Comparison of ENCODE assay signal across 8 cellular contexts in genomic region chr16:53775821-53776431, GRCh38.
A peak's percentile ranks its signal among the peaks of the same experiment; 100 is the strongest.
DNase-seq lines count a peak whose midpoint lies in the region; ATAC-seq and TF ChIP-seq lines count a peak whose summit lies in the region.

No MANE protein-coding gene starts in this region.

- TF ChIP-seq RAD21 in HCT116 (IDR thresholded peaks at IDR 0.05; ENCODE audit: low read depth) (peak; percentile 14; the same call in 1 of the 2 replicates), SK-N-SH (IDR thresholded peaks at IDR 0.05; ENCODE audit: low read length) (no peak)

- POLR2A ChIA-PET in HCT116 (lab: Charles Lee) (no interaction called here), SK-N-SH (lab: Yijun Ruan, JAX) (no interaction called here)

- H3F3A ChIP-seq in SK-N-SH (replicated peaks; ENCODE audit: insufficient read depth), result peaks cover 12% of the 10 kb centered on the region

- H2AFZ ChIP-seq in HCT116 (ENCODE audit: low read depth, low read length, poor library complexity, severe bottlenecking) (no peak overlapping the region), SK-N-SH (ENCODE audit: low read depth) (peak overlapping the region; percentile 24)

- no peaks in the 10 kb centered on the region for H3K9me2 ChIP-seq in HCT116 (ENCODE audit: insufficient read depth)
- H3K9me2 ChIP-seq in SK-N-SH, result no peaks in the 10 kb centered on the region

- TF ChIP-seq POLR2A in HCT116 (IDR thresholded peaks at IDR 0.05; ENCODE audit: borderline replicate concordance, extremely low read depth, insufficient read depth, insufficient read length), result no peak

- CTCF ChIA-PET in HCT116 (lab: Charles Lee) (interaction anchor here (2.3 kb wide), 1 partner anchor 226 kb away, joined by 5 read pairs; no protein-coding TSS in a partner anchor), SK-N-SH (lab: Yijun Ruan, JAX) (interaction anchor here (0.9 to 1.5 kb wide), 5 partner anchors 15 to 1594 kb away, joined by 3 to 4 read pairs (median 3); no protein-coding TSS in a partner anchor)

- H3K79me2 ChIP-seq in HCT116 (ENCODE audit: insufficient read depth, low read length) (peaks cover 12% of the 10 kb centered on the region; the same call in 1 of the 2 replicates), SK-N-SH (ENCODE audit: insufficient read depth) (peaks cover 55% of the 10 kb centered on the region)

- H3K4me1 ChIP-seq in HCT116 (ENCODE audit: control insufficient read depth in 1 of 2, insufficient read depth in 2 of 2, low read length in 2 of 2) (peaks cover 29 to 38% of the 10 kb centered on the region in 2 experiments), SK-N-SH (ENCODE audit: control insufficient read depth in 1 of 2, insufficient read depth in 2 of 2, low read depth in 1 of 2, low read length in 1 of 2) (peaks cover 8 to 45% of the 10 kb centered on the region in 2 experiments), heart right ventricle (peaks cover 2 to 74% (median 42%) of the 10 kb centered on the region in 9 donors), thoracic aorta (ENCODE audit: control insufficient read depth in 1 of 2, low read depth in 2 of 2) (peaks cover 35 to 68% of the 10 kb centered on the region in 2 donors), BE2C (peaks cover 7% of the 10 kb centered on the region; the same call in 1 of the 2 replicates)

- H3K9me3 ChIP-seq in HCT116 (ENCODE audit: control insufficient read depth in 1 of 2, insufficient read depth in 1 of 2, low read depth in 1 of 2, low read length in 2 of 2) (no peaks in the 10 kb centered on the region), SK-N-SH (no peaks in the 10 kb centered on the region), heart right ventricle (no peaks in the 10 kb centered on the region), thoracic aorta (no peaks in the 10 kb centered on the region), BE2C (no peaks in the 10 kb centered on the region; the same call in 1 of the 2 replicates)

- peak; percentile 57 for ATAC-seq in HCT116
- peak in 7 of 8 donors; percentile 35 to 80 (median 51) for ATAC-seq in heart right ventricle
- ATAC-seq in thoracic aorta (ENCODE audit: insufficient number of reproducible peaks, low FRiP score, low read depth), result peak; percentile 47
- no peak for ATAC-seq in GM21529 (IDR thresholded peaks at IDR 0.05; ENCODE audit: unreplicated experiment)

- BruUV-seq in HCT116 (replicated peaks; lab: Mats Ljungman, UMichigan), result no TSS peak

- 44% methylated on average over 7 of the region's 7 CpGs for WGBS in SK-N-SH (ENCODE audit: low lambda C conversion rate)
- 69 to 72% methylated on average over 7 of the region's 7 CpGs for WGBS in heart right ventricle, 2 donors

- H3K27me3 ChIP-seq in HCT116 (ENCODE audit: insufficient read depth, low read length) (no peaks in the 10 kb centered on the region), SK-N-SH (ENCODE audit: insufficient read depth) (no peaks in the 10 kb centered on the region), heart right ventricle (no peaks in the 10 kb centered on the region), thoracic aorta (replicated peaks; ENCODE audit: insufficient read depth) (no peaks in the 10 kb centered on the region), BE2C (no peaks in the 10 kb centered on the region)

- H3K36me3 ChIP-seq in HCT116 (ENCODE audit: control insufficient read depth in 1 of 2, insufficient read depth in 2 of 2, low read length in 2 of 2) (no peaks in the 10 kb centered on the region), SK-N-SH (replicated peaks in 1 of 2; ENCODE audit: control insufficient read depth in 1 of 2, insufficient read depth in 2 of 2, low read length in 1 of 2) (no peaks in the 10 kb centered on the region), heart right ventricle (no peaks in the 10 kb centered on the region), thoracic aorta (no peaks in the 10 kb centered on the region), BE2C (no peaks in the 10 kb centered on the region)

- intact Hi-C loops in HCT116 (cut with micrococcal nuclease) (loop anchor here (10.0 kb wide), 4 partner anchors 509 to 1249 kb away; partner anchors contain the start of gene IRX3), heart right ventricle (cut with DNase I) (loop anchor here in 4 of 10 donors (5.0 to 10.0 kb wide), 5 partner anchors 509 to 1611 kb away; partner anchors contain the start of genes IRX5 (in 2 of the 4) and IRX3 (in 1 of the 4))

- TF ChIP-seq CTCF in HCT116 (IDR thresholded peaks at IDR 0.05 in 2 of 3, conservative IDR thresholded peaks at IDR 0.05 in 1 of 3; ENCODE audit: borderline replicate concordance in 1 of 3, insufficient read depth in 1 of 3, low read depth in 2 of 3, low read length in 2 of 3) (no peak), SK-N-SH (IDR thresholded peaks at IDR 0.05) (no peak), heart right ventricle (IDR thresholded peaks at IDR 0.05) (no peak), thoracic aorta (IDR thresholded peaks at IDR 0.05) (no peak), BE2C (IDR thresholded peaks at IDR 0.05; ENCODE audit: low read depth, low read length) (no peak)

- H4K20me1 ChIP-seq in HCT116 (ENCODE audit: insufficient read depth) (no peaks in the 10 kb centered on the region), SK-N-SH (ENCODE audit: insufficient read depth) (0 out of 2 replicates have a peak, but pooled peaks cover 2% of the 10 kb centered on the region)

- no peak overlapping the region for H3K9ac ChIP-seq in HCT116 (ENCODE audit: low read length)
- H3K9ac ChIP-seq in SK-N-SH, result peak overlapping the region; percentile 42

- H3K4me2 ChIP-seq in HCT116 (ENCODE audit: low read length), result peak overlapping the region; percentile 41
- H3K4me2 ChIP-seq in SK-N-SH, result peak overlapping the region; percentile 58

- H3K4me3 ChIP-seq in HCT116 (replicated peaks in 1 of 2; ENCODE audit: low read depth in 1 of 2, low read length in 2 of 2), result no peak overlapping the region; a peak in 1 of 4 replicates
- H3K4me3 ChIP-seq in SK-N-SH (ENCODE audit: low read depth in 2 of 2, low read length in 1 of 2), result 0 out of 4 replicates have a peak overlapping the region, but pooled peaks of 1 of the 2 experiments have one; percentile 7
- no peak overlapping the region for H3K4me3 ChIP-seq in heart right ventricle
- H3K4me3 ChIP-seq in thoracic aorta, result peak overlapping the region; percentile 6
- no peak overlapping the region for H3K4me3 ChIP-seq in BE2C (ENCODE audit: low read depth, low read length)

- TF ChIP-seq EP300 in SK-N-SH (IDR thresholded peaks at IDR 0.05; ENCODE audit: borderline replicate concordance in 1 of 2, low read depth in 1 of 2, low read length in 1 of 2), result peak in 1 of 2 experiments; percentile 63; a peak in 2 of 4 replicates

- RAD21 ChIA-PET in HCT116 (lab: Charles Lee; ENCODE audit: low non-redundant PET in 1 of 2, low total read pairs in 2 of 2, uncharacterized antibody in 2 of 2, unreplicated experiment in 2 of 2), result no interaction called here

- H3K27ac ChIP-seq in HCT116 (ENCODE audit: low read depth, low read length) (no peak overlapping the region), SK-N-SH (ENCODE audit: low read depth in 2 of 2, low read length in 1 of 2) (peak overlapping the region; percentile 69; a peak in 3 of 4 replicates), heart right ventricle (peak overlapping the region in 7 of 10 donors; percentile 18 to 56 (median 31)), thoracic aorta (peak overlapping the region in 1 of 2 donors; percentile 11)

- no peak for DNase-seq in HCT116 (ENCODE audit: low read depth, low spot score)
- no peak for DNase-seq in SK-N-SH
- peak; percentile 14 to 16 for DNase-seq in heart right ventricle
- DNase-seq in thoracic aorta (ENCODE audit: low spot score), result peak; percentile 12
- DNase-seq in NCI-H1694 (lab: John Stamatoyannopoulos, UW), result no peak
- DNase-seq in NCI-H1048 (lab: John Stamatoyannopoulos, UW), result no peak
- DNase-seq in BE2C, result no peak

TF ChIP-seq in HCT116, 20 proteins besides CTCF, POLR2A, EP300 and RAD21 (continues in another document):
- no peak for TF ChIP-seq SIN3A (IDR thresholded peaks at IDR 0.05; ENCODE audit: low read depth)
- TF ChIP-seq POLR2AphosphoS5 (IDR thresholded peaks at IDR 0.05; ENCODE audit: low read depth, low read length), result no peak
- no peak for TF ChIP-seq EGR1 (IDR thresholded peaks at IDR 0.05; ENCODE audit: low read depth)
- no peak for TF ChIP-seq SRF (IDR thresholded peaks at IDR 0.05; ENCODE audit: low read depth)
- TF ChIP-seq ZFX (IDR thresholded peaks at IDR 0.05), result no peak
- no peak for TF ChIP-seq EZH2 (IDR thresholded peaks at IDR 0.05)
- TF ChIP-seq ELF1 (IDR thresholded peaks at IDR 0.05; ENCODE audit: borderline replicate concordance, low read depth), result no peak
- 0 out of 2 replicates have a peak, but pooled peaks have one; percentile 8 for TF ChIP-seq FOSL1 (IDR thresholded peaks at IDR 0.05; ENCODE audit: low read depth)
- TF ChIP-seq EZH2phosphoT487 (IDR thresholded peaks at IDR 0.05; ENCODE audit: borderline replicate concordance), result no peak
- 0 out of 2 replicates have a peak, but pooled peaks have one; percentile 26 for TF ChIP-seq CBX3 (IDR thresholded peaks at IDR 0.05; ENCODE audit: low read depth)
- no peak for TF ChIP-seq JUND (IDR thresholded peaks at IDR 0.05)

TF ChIP-seq in SK-N-SH, 30 proteins besides CTCF, POLR2A, EP300 and RAD21 (continues in another document):
- TF ChIP-seq FOSL2 (IDR thresholded peaks at IDR 0.05; ENCODE audit: borderline replicate concordance, low read depth) (peak; percentile 59; the same call in 1 of the 2 replicates), TEAD4 (IDR thresholded peaks at IDR 0.05; ENCODE audit: borderline replicate concordance, insufficient read depth) (peak; percentile 85; the same call in 1 of the 2 replicates), ELF1 (IDR thresholded peaks at IDR 0.05) (peak; percentile 34; the same call in 1 of the 2 replicates), POLR2AphosphoS5 (IDR thresholded peaks at IDR 0.05; ENCODE audit: low read depth, low read length) (no peak; the same call in 1 of the 2 replicates), MAX (IDR thresholded peaks at IDR 0.05; ENCODE audit: low read depth) (peak; percentile 58; the same call in 1 of the 2 replicates), SMC3 (IDR thresholded peaks at IDR 0.05; ENCODE audit: low read depth, low read length) (no peak; the same call in 1 of the 2 replicates), YY1 (IDR thresholded peaks at IDR 0.05; ENCODE audit: low read depth) (peak; percentile 30; the same call in 1 of the 2 replicates), TCF12 (IDR thresholded peaks at IDR 0.05) (peak; percentile 71), JUND (IDR thresholded peaks at IDR 0.05) (peak; percentile 50)
- TF ChIP-seq, protein P1, sequence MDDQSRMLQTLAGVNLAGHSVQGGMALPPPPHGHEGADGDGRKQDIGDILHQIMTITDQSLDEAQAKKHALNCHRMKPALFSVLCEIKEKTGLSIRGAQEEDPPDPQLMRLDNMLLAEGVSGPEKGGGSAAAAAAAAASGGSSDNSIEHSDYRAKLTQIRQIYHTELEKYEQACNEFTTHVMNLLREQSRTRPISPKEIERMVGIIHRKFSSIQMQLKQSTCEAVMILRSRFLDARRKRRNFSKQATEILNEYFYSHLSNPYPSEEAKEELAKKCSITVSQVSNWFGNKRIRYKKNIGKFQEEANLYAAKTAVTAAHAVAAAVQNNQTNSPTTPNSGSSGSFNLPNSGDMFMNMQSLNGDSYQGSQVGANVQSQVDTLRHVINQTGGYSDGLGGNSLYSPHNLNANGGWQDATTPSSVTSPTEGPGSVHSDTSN (IDR thresholded peaks at IDR 0.05), result peak; percentile 69

Comparison
In these comparisons a context has a peak if more than half of its experiments do, and no peak if none do; other contexts are left out.
1. DNase-seq: peak in heart right ventricle (2 of 2) and thoracic aorta (single experiment); none in HCT116 (single experiment), SK-N-SH (single experiment), NCI-H1694 (single experiment), NCI-H1048 (single experiment) and BE2C (single experiment).
2. Of the 11 proteins assayed by ChIP-seq in both SK-N-SH and HCT116: peak only in SK-N-SH: ELF1, JUND, MAX and YY1; only in HCT116: RAD21; in both: none; in neither: 6.